9 cellular contexts compared by ENCODE assay signal in genomic region chr2:75311993-75312392, GRCh38.
DNase-seq lines count a peak whose midpoint lies in the region; ATAC-seq and TF ChIP-seq lines count a peak whose summit lies in the region.
"Had no signal": no experiment of that assay in that cellular context is flagged by ENCODE, and none has a peak within 500 bp of the region (broad histone marks: within the 10 kb centered on the region; RNA-seq: fewer than 3 reads in every experiment).

No MANE protein-coding gene starts in this region.

- peaks cover 3% of the 10 kb centered on the region for H3K4me1 Mint-ChIP-seq in glutamatergic neuron (ENCODE audit: low read depth, unreplicated experiment)
- H3K4me1 Mint-ChIP-seq in CD8-positive, alpha-beta memory T cell: no peaks in the 10 kb centered on the region

- DNase-seq in NCI-H1417 (lab: John Stamatoyannopoulos, UW) (peak in 2 of 3 experiments; percentile 45 to 73), NCI-H1417 treated with DMSO at 0.1 percent for 48 hours (lab: John Stamatoyannopoulos, UW) (no peak), NAMALWA (ENCODE audit: low spot score) (peak; percentile 88), glutamatergic neuron (peak; percentile 54), gastrocnemius medialis (no peak)
- no peak for DNase-seq in stimulated activated CD8-positive, alpha-beta memory T cell treated with anti-CD3 and anti-CD28 coated beads, Interleukin-4, amount 100 ng/mL, for 48 hours
- no peak for DNase-seq in CD8-positive, alpha-beta memory T cell

- H3K27ac ChIP-seq in CD8-positive, alpha-beta memory T cell (ENCODE audit: low read depth, low read length): no peak overlapping the region
- no peak overlapping the region for H3K27ac ChIP-seq in gastrocnemius medialis

- H3K4me3 Mint-ChIP-seq in glutamatergic neuron (ENCODE audit: unreplicated experiment): no peak overlapping the region
- H3K4me3 Mint-ChIP-seq in CD8-positive, alpha-beta memory T cell: peak overlapping the region in 1 of 7 donors; percentile 42

- ATAC-seq in HG02623 (IDR thresholded peaks at IDR 0.05; ENCODE audit: unreplicated experiment): peak; percentile 100
- no peak for ATAC-seq in gastrocnemius medialis
- ATAC-seq: left colon had no signal

- H3K27ac Mint-ChIP-seq in glutamatergic neuron (ENCODE audit: unreplicated experiment): no peak overlapping the region
- H3K27ac Mint-ChIP-seq in CD8-positive, alpha-beta memory T cell: no peak overlapping the region

- H3K27me3 ChIP-seq in CD8-positive, alpha-beta memory T cell (ENCODE audit: insufficient read depth, low read length, poor library complexity, severe bottlenecking): no peaks in the 10 kb centered on the region
- no peaks in the 10 kb centered on the region for H3K27me3 ChIP-seq in gastrocnemius medialis

- no peak for TF ChIP-seq POLR2A in gastrocnemius medialis (IDR thresholded peaks at IDR 0.05)

- H3K27me3 Mint-ChIP-seq in glutamatergic neuron (ENCODE audit: unreplicated experiment): no peaks in the 10 kb centered on the region
- H3K27me3 Mint-ChIP-seq in CD8-positive, alpha-beta memory T cell: no peaks in the 10 kb centered on the region

- H3K4me1 ChIP-seq in CD8-positive, alpha-beta memory T cell (ENCODE audit: insufficient read depth, low read length): no peaks in the 10 kb centered on the region
- H3K4me1 ChIP-seq in gastrocnemius medialis: no peaks in the 10 kb centered on the region

- peak; percentile 45 for TF ChIP-seq CTCF in glutamatergic neuron (IDR thresholded peaks at IDR 0.05; ENCODE audit: partially characterized antibody, unreplicated experiment)
- TF ChIP-seq CTCF in gastrocnemius medialis (IDR thresholded peaks at IDR 0.05 in 4 of 5, conservative IDR thresholded peaks at IDR 0.05 in 1 of 5): no peak

- H3K9me3 Mint-ChIP-seq in glutamatergic neuron (ENCODE audit: unreplicated experiment): no peaks in the 10 kb centered on the region
- H3K9me3 Mint-ChIP-seq in CD8-positive, alpha-beta memory T cell: no peaks in the 10 kb centered on the region

- POLR2A ChIA-PET in CD8-positive, alpha-beta memory T cell (lab: Charles Lee): no interaction called here

- H3K36me3 Mint-ChIP-seq in glutamatergic neuron (ENCODE audit: unreplicated experiment): no peaks in the 10 kb centered on the region
- H3K36me3 Mint-ChIP-seq in CD8-positive, alpha-beta memory T cell: no peaks in the 10 kb centered on the region

- CTCF ChIA-PET in CD8-positive, alpha-beta memory T cell (lab: Charles Lee): no interaction called here

- H3K4me3 ChIP-seq in CD8-positive, alpha-beta memory T cell (ENCODE audit: low read length): no peak overlapping the region
- no peak overlapping the region for H3K4me3 ChIP-seq in gastrocnemius medialis

- in situ Hi-C loops in gastrocnemius medialis (cut with MboI; ENCODE audit: low sequenced_read_pairs in 4 of 4): no loop called here

- no peaks in the 10 kb centered on the region for H3K9me3 ChIP-seq in CD8-positive, alpha-beta memory T cell (ENCODE audit: low read length)
- no peaks in the 10 kb centered on the region for H3K9me3 ChIP-seq in gastrocnemius medialis

- intact Hi-C loops in gastrocnemius medialis (cut with DNase I; ENCODE audit: low total_unique reads): no loop called here

- no peaks in the 10 kb centered on the region for H3K36me3 ChIP-seq in CD8-positive, alpha-beta memory T cell (ENCODE audit: insufficient read depth, low read length)
- H3K36me3 ChIP-seq in gastrocnemius medialis: no peaks in the 10 kb centered on the region

Comparison
In these comparisons a context has a peak if more than half of its experiments do, and no peak if none do; other contexts are left out.
1. DNase-seq: peak in NCI-H1417 (2 of 3), NAMALWA (single experiment) and glutamatergic neuron (single experiment); none in NCI-H1417 treated with DMSO at 0.1 percent for 48 hours (single experiment), stimulated activated CD8-positive, alpha-beta memory T cell treated with anti-CD3 and anti-CD28 coated beads, Interleukin-4, amount 100 ng/mL, for 48 hours (single experiment), CD8-positive, alpha-beta memory T cell (0 of 5) and gastrocnemius medialis (0 of 2).